In the genomic region with DNA sequence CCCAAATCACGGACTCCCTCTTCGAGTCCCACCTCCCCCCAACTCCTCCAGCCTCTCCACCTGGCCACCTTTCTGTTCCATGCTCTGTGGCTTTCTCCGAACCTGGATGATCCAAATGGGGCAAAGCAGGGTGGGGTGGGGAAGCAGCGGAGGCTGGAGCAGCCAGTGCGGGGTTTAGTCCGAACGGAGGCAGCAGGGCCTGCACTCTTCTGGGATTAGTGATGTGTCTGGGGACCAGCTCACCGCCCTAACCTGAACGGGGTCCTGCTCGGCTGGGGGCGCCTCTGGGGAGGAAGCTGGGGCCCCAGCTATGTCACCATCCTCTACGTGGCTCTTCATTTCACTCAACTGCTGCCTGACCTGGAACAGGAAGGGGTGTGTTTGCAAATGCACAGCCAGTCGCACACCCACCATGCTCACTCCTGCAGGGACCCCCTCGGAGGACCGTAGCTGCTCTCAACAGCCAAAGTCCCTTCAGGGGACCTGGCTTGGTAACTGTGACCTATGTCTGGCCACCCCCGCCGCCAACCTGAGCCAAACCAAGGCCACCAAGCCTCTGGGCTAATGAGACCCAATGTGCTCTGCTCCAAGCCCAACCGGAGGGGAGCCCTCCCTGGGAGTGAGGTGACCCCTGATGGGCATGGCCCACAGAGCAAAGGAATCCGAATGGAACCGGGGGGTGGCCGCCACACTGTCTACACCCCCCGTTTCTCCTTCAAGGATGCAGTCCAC, we compare ENCODE assay signal across 15 cellular contexts. TPM values are rescaled to one million over a fixed set of nuclear protein-coding genes. Genes with fewer than 3 reads are reported as not detected.
DNase-seq lines count a peak whose midpoint lies in the region; TF ChIP-seq lines count a peak whose summit lies in the region.
"Had no signal": no experiment of that assay in that cellular context is flagged by ENCODE, and none has a peak within 500 bp of the region (broad histone marks: within the 10 kb centered on the region; RNA-seq: fewer than 3 reads in every experiment).

No MANE protein-coding gene starts in this region.

- no peaks in the 10 kb centered on the region for H3K27me3 Mint-ChIP-seq in nephron progenitor cell (ENCODE audit: low read depth, poor library complexity)
- H3K27me3 Mint-ChIP-seq: activated CD4-positive, alpha-beta T cell treated with anti-CD3 and anti-CD28 coated beads for 36 hours; dendritic cell treated with granulocyte-macrophage colony-stimulating factor and Interleukin-4, amounts not matched to agents 40 ng/mL and 50 ng/mL, for 4 days; T-cell had no signal

- in situ Hi-C loops in GM13976 (cut with MboI; ENCODE audit: low sequenced_read_pairs, unreplicated experiment) = no loop called here

- peaks cover 31 to 50% (median 40%) of the 10 kb centered on the region in 11 experiments for H3K36me3 ChIP-seq in BLaER1 treated with 17β-estradiol and CSF1 and Interleukin-3, amounts not matched to agents 10 nM and 100 nM

- no peaks in the 10 kb centered on the region for H3K9me3 Mint-ChIP-seq in nephron progenitor cell
- H3K9me3 Mint-ChIP-seq: dendritic cell treated with granulocyte-macrophage colony-stimulating factor and Interleukin-4, amounts not matched to agents 40 ng/mL and 50 ng/mL, for 4 days; T-cell had no signal

- H3K36me3 Mint-ChIP-seq in nephron progenitor cell (ENCODE audit: low read depth) = peaks cover 5% of the 10 kb centered on the region

- peaks cover 15 to 99% (median 40%) of the 10 kb centered on the region in 11 experiments; a peak in 16 of 22 replicates for H4K20me1 ChIP-seq in BLaER1 treated with 17β-estradiol and CSF1 and Interleukin-3, amounts not matched to agents 10 nM and 100 nM

- peaks cover 11% of the 10 kb centered on the region for H3K4me1 Mint-ChIP-seq in nephron progenitor cell

- intact Hi-C loops in posterior vena cava (cut with DNase I) = loop anchor here (1.0 to 5.0 kb wide), 3 partner anchors 79 to 112 kb away; no protein-coding TSS in a partner anchor

- H3K9ac ChIP-seq in BLaER1 treated with 17β-estradiol and CSF1 and Interleukin-3, amounts not matched to agents 10 nM and 100 nM = peak overlapping the region in 8 of 11 experiments; percentile 58 to 80 (median 76); a peak in 14 of 22 replicates
- H3K9ac ChIP-seq: GM23248 had no signal

- peak overlapping the region; percentile 85 to 100 (median 96) for H3K4me2 ChIP-seq in BLaER1 treated with 17β-estradiol and CSF1 and Interleukin-3, amounts not matched to agents 10 nM and 100 nM

- TF ChIP-seq CTCF in GM13976 (IDR thresholded peaks at IDR 0.05; ENCODE audit: borderline replicate concordance, control extremely low read depth, extremely low read depth, insufficient read depth, missing control alignments) (no peak), coronary artery (IDR thresholded peaks at IDR 0.05) (no peak), nephron progenitor cell (IDR thresholded peaks at IDR 0.05) (no peak)

- peak; percentile 24 for DNase-seq in GM13976 (ENCODE audit: low spot score)
- DNase-seq in coronary artery (ENCODE audit: low spot score) = peak; percentile 72
- DNase-seq in posterior vena cava (ENCODE audit: low spot score) = peak; percentile 78
- no peak for DNase-seq in nephron progenitor cell
- no peak for DNase-seq in UCSD-AML1 (lab: John Stamatoyannopoulos, UW; ENCODE audit: unreplicated experiment)
- DNase-seq in COLO668 (lab: John Stamatoyannopoulos, UW; ENCODE audit: unreplicated experiment) = no peak
- DNase-seq: DMS153, esophagus squamous epithelium, NCI-H187, NCI-H524 treated with DMSO at 0.1 percent for 48 hours had no signal

- H3K4me1 ChIP-seq in BLaER1 treated with 17β-estradiol and CSF1 and Interleukin-3, amounts not matched to agents 10 nM and 100 nM = peaks cover 61 to 100% (median 87%) of the 10 kb centered on the region in 10 experiments

- no peak overlapping the region for H3K4me3 Mint-ChIP-seq in nephron progenitor cell
- H3K4me3 Mint-ChIP-seq: activated CD4-positive, alpha-beta T cell treated with anti-CD3 and anti-CD28 coated beads for 36 hours; dendritic cell treated with granulocyte-macrophage colony-stimulating factor and Interleukin-4, amounts not matched to agents 40 ng/mL and 50 ng/mL, for 4 days; T-cell had no signal

- H3K27ac Mint-ChIP-seq in nephron progenitor cell = no peak overlapping the region
- H3K27ac Mint-ChIP-seq: activated CD4-positive, alpha-beta T cell treated with anti-CD3 and anti-CD28 coated beads for 36 hours had no signal

- H3K27ac ChIP-seq in BLaER1 treated with 17β-estradiol and CSF1 and Interleukin-3, amounts not matched to agents 10 nM and 100 nM = peak overlapping the region in 8 of 11 experiments; percentile 71 to 88 (median 84); a peak in 14 of 22 replicates
- H3K27ac ChIP-seq in coronary artery = peak overlapping the region; percentile 74 to 93
- H3K27ac ChIP-seq: GM23248 had no signal

- H3K9me3 ChIP-seq in BLaER1 treated with 17β-estradiol and CSF1 and Interleukin-3, amounts not matched to agents 10 nM and 100 nM (replicated peaks in 1 of 11) = no peaks in the 10 kb centered on the region
- H3K9me3 ChIP-seq: esophagus squamous epithelium had no signal

- peak overlapping the region in 5 of 10 experiments; percentile 7 to 60 (median 47); a peak in 8 of 20 replicates for H3K4me3 ChIP-seq in BLaER1 treated with 17β-estradiol and CSF1 and Interleukin-3, amounts not matched to agents 10 nM and 100 nM
- H3K4me3 ChIP-seq in coronary artery = no peak overlapping the region
- H3K4me3 ChIP-seq: esophagus squamous epithelium, GM23248 had no signal

- peaks cover 0 to 2% (median 0%) of the 10 kb centered on the region in 11 experiments; a peak in 1 of 22 replicates for H3K27me3 ChIP-seq in BLaER1 treated with 17β-estradiol and CSF1 and Interleukin-3, amounts not matched to agents 10 nM and 100 nM
- H3K27me3 ChIP-seq: esophagus squamous epithelium had no signal

RNA-seq across cellular contexts. Expression of a gene that starts 46.8 kb away (rescaled TPM):
- total RNA-seq in posterior vena cava = 1,000 to 10,000 TPM; 1,245 to 1,338 TPM

Comparison
In these comparisons a context has a peak if more than half of its experiments do, and no peak if none do; other contexts are left out.
1. DNase-seq: peak in GM13976 (single experiment), coronary artery (single experiment) and posterior vena cava (single experiment); none in nephron progenitor cell (single experiment), UCSD-AML1 (single experiment) and COLO668 (single experiment).